Comparison of ENCODE assay signal across 8 cellular contexts in genomic region chr9:128372188-128372641, GRCh38. TPM values are rescaled to one million over a fixed set of nuclear protein-coding genes. Genes with fewer than 3 reads are reported as not detected.
A peak's percentile ranks its signal among the peaks of the same experiment; 100 is the strongest.
DNase-seq lines count a peak whose midpoint lies in the region; ATAC-seq and TF ChIP-seq lines count a peak whose summit lies in the region.

No MANE protein-coding gene starts in this region.

- H3K27ac ChIP-seq in cardiac muscle cell (peak overlapping the region; percentile 82), angular gyrus (ENCODE audit: low read depth, low read length) (peak overlapping the region; percentile 98), substantia nigra (ENCODE audit: low read depth, low read length, poor library complexity, severe bottlenecking) (peak overlapping the region; percentile 99)

- DNase-seq in cardiac muscle cell (ENCODE audit: low read depth in 1 of 2, low spot score in 1 of 2) (no peak), left cardiac atrium (no peak), kidney epithelial cell (ENCODE audit: low read depth) (no peak), substantia nigra (lab: John Stamatoyannopoulos, UW) (peak in 34 of 49 donors; percentile 15 to 71 (median 47)), SKM-1 treated with dmso at 0.1 percent for 144 hours (lab: John Stamatoyannopoulos, UW; ENCODE audit: unreplicated experiment) (no peak), sciatic nerve (ENCODE audit: low spot score) (no peak), ureter (ENCODE audit: low spot score) (no peak)

- no peaks in the 10 kb centered on the region for H3K27me3 ChIP-seq in cardiac muscle cell
- H3K27me3 ChIP-seq in kidney epithelial cell (ENCODE audit: control insufficient read depth, insufficient read depth, low read length): no peaks in the 10 kb centered on the region

- no peaks in the 10 kb centered on the region for H3K36me3 ChIP-seq in cardiac muscle cell
- no peaks in the 10 kb centered on the region for H3K36me3 ChIP-seq in kidney epithelial cell (ENCODE audit: control insufficient read depth, insufficient read depth, low read length)

- peaks cover 7% of the 10 kb centered on the region for H3K4me1 ChIP-seq in cardiac muscle cell (ENCODE audit: low read depth)

- ATAC-seq in left cardiac atrium (no peak), sciatic nerve (no peak)

- H3K9me3 ChIP-seq in cardiac muscle cell (ENCODE audit: low read depth): no peaks in the 10 kb centered on the region

- intact Hi-C loops in left cardiac atrium (cut with DNase I) (no loop called here), sciatic nerve (cut with DNase I) (no loop called here)

- TF ChIP-seq CTCF in cardiac muscle cell (IDR thresholded peaks at IDR 0.05; ENCODE audit: low read depth, low read length) (no peak), kidney epithelial cell (IDR thresholded peaks at IDR 0.05; ENCODE audit: insufficient read depth, low read length, poor library complexity, severe bottlenecking) (no peak)

- H3K4me3 ChIP-seq in cardiac muscle cell (peak overlapping the region; percentile 88), kidney epithelial cell (ENCODE audit: low read depth, low read length) (peak overlapping the region; percentile 99)

RNA-seq across cellular contexts. Expression of gene URM1, which starts 1.0 kb away (rescaled TPM):
- total RNA-seq in cardiac muscle cell (48.0 and 51.8 TPM in 2 replicates), left cardiac atrium (10 to 100 TPM; 49.8 to 58.0 TPM), kidney epithelial cell (47.3 and 49.9 TPM in 2 replicates), sciatic nerve (41.9 TPM), ureter (57.7 TPM)
- polyA plus RNA-seq in cardiac muscle cell: 39.7 and 71.0 TPM in 2 replicates

RNA-seq across cellular contexts. Expression of gene SLC27A4, which starts 31.9 kb away (rescaled TPM):
- total RNA-seq in cardiac muscle cell (16.9 and 30.2 TPM in 2 replicates), left cardiac atrium (10 to 100 TPM; 17.6 to 21.7 TPM), kidney epithelial cell (39.4 and 40.3 TPM in 2 replicates), sciatic nerve (13.9 TPM), ureter (37.1 TPM)
- 17.8 TPM in 2 replicates for polyA plus RNA-seq in cardiac muscle cell

RNA-seq across cellular contexts. Expression of gene CERCAM, which starts 48.4 kb away (rescaled TPM):
- total RNA-seq in cardiac muscle cell (34.6 and 53.8 TPM in 2 replicates), left cardiac atrium (10 to 100 TPM; 19.1 to 22.8 TPM), kidney epithelial cell (105 and 114 TPM in 2 replicates), sciatic nerve (41.7 TPM), ureter (51.3 TPM)
- polyA plus RNA-seq in cardiac muscle cell: 38.6 and 58.1 TPM in 2 replicates

RNA-seq across cellular contexts. Expression of gene COQ4, which starts 49.6 kb away (rescaled TPM):
- total RNA-seq in cardiac muscle cell (87.1 and 93.3 TPM in 2 replicates), left cardiac atrium (10 to 100 TPM; 21.2 to 27.7 TPM), kidney epithelial cell (46.3 and 59.8 TPM in 2 replicates), sciatic nerve (28.9 TPM), ureter (91.8 TPM)
- polyA plus RNA-seq in cardiac muscle cell: 75.1 and 81.1 TPM in 2 replicates

RNA-seq across cellular contexts. Expression of gene TRUB2, which starts 50.0 kb away (rescaled TPM):
- 15.5 and 18.6 TPM in 2 replicates for total RNA-seq in cardiac muscle cell
- polyA plus RNA-seq in cardiac muscle cell: 54.2 and 63.5 TPM in 2 replicates
- total RNA-seq in left cardiac atrium: 10 to 100 TPM; 23.0 to 26.6 TPM
- total RNA-seq in kidney epithelial cell: 12.7 and 24.4 TPM in 2 replicates
- total RNA-seq in sciatic nerve: 13.0 TPM
- total RNA-seq in ureter: 32.7 TPM

Comparison
In these comparisons a context has a peak if more than half of its experiments do, and no peak if none do; other contexts are left out.
1. DNase-seq: peak in substantia nigra (34 of 49); none in cardiac muscle cell (0 of 2), left cardiac atrium (single experiment), kidney epithelial cell (single experiment), SKM-1 treated with dmso at 0.1 percent for 144 hours (single experiment), sciatic nerve (single experiment) and ureter (single experiment).
2. Peak in every context shown above with its lines, with median percentiles within 50 percentile points of each other: H3K27ac ChIP-seq.